In genomic region chr17:33113281-33114010, GRCh38 we compare ENCODE assay signal across 1 cellular context.
TF ChIP-seq lines count a peak whose summit lies in the region.

No MANE protein-coding gene starts in this region.

TF ChIP-seq in H1, 55 proteins besides CTCF, POLR2A, EP300 and RAD21:
- TF ChIP-seq KDM1A (IDR thresholded peaks at IDR 0.05; ENCODE audit: borderline replicate concordance, low read length) (peak; percentile 46; the same call in 1 of the 2 replicates), PHF8 (conservative IDR thresholded peaks at IDR 0.05; ENCODE audit: low read depth, low read length) (no peak), HDAC2 (IDR thresholded peaks at IDR 0.05; ENCODE audit: borderline replicate concordance in 1 of 2, low read depth in 2 of 2, low read length in 2 of 2) (0 out of 4 replicates have a peak, but pooled peaks of 1 of the 2 experiments have one; percentile 39)
